In genomic region chr19:28497137-28497536, GRCh38 we compare ENCODE assay signal across 17 cellular contexts.
DNase-seq lines count a peak whose midpoint lies in the region; ATAC-seq, FAIRE-seq and TF ChIP-seq lines count a peak whose summit lies in the region.
"Had no signal": no experiment of that assay in that cellular context is flagged by ENCODE, and none has a peak within 500 bp of the region (broad histone marks: within the 10 kb centered on the region; RNA-seq: fewer than 3 reads in every experiment).

No MANE protein-coding gene starts in this region.

- H3K9me3 Mint-ChIP-seq in immature natural killer cell = no peaks in the 10 kb centered on the region

- peaks cover 2 to 12% (median 6%) of the 10 kb centered on the region in 3 donors for H3K27me3 Mint-ChIP-seq in immature natural killer cell (ENCODE audit: low read depth in 3 of 3)

- H3K9me3 ChIP-seq in mammary epithelial cell (replicated peaks; ENCODE audit: insufficient read depth, low read length) = no peaks in the 10 kb centered on the region
- no peaks in the 10 kb centered on the region for H3K9me3 ChIP-seq in breast epithelium

- H3K79me2 ChIP-seq in mammary epithelial cell (ENCODE audit: insufficient read depth, low read length) = no peaks in the 10 kb centered on the region

- in situ Hi-C loops in mammary epithelial cell (cut with MboI; ENCODE audit: low sequenced_read_pairs in 2 of 2) = no loop called here

- DNase-seq in mammary epithelial cell = peak; percentile 73
- no peak for DNase-seq in breast epithelium (ENCODE audit: low spot score in 2 of 2)
- peak; percentile 23 for DNase-seq in astrocyte of the hippocampus (ENCODE audit: low read depth, low spot score)
- no peak for DNase-seq in immature natural killer cell
- DNase-seq in urothelium cell line (ENCODE audit: low spot score) = peak; percentile 46
- no peak for DNase-seq in activated CD4-positive, CD25-positive, alpha-beta regulatory T cell treated with anti-CD3 and anti-CD28 coated beads, Interleukin-2, amount 50 U/mL, for 72 hours
- DNase-seq in NAMALWA (ENCODE audit: low spot score) = no peak
- DNase-seq: 8988T, COR-L47, MV-4-11, NCI-H2107, NCI-H446, NCI-H748 treated with DMSO at 0.1 percent for 48 hours, SHP77 treated with DMSO at 0.1 percent for 48 hours had no signal

- TF ChIP-seq CTCF in mammary epithelial cell (conservative IDR thresholded peaks at IDR 0.05 in 1 of 2, IDR thresholded peaks at IDR 0.05 in 1 of 2; ENCODE audit: extremely low read depth in 1 of 2, insufficient read depth in 1 of 2, low read depth in 1 of 2, low read length in 2 of 2) (no peak), breast epithelium (IDR thresholded peaks at IDR 0.05) (no peak)

- peaks cover 58 to 70% of the 10 kb centered on the region in 2 donors for H3K4me1 Mint-ChIP-seq in immature natural killer cell

- H3K27ac ChIP-seq in mammary epithelial cell (ENCODE audit: insufficient read depth, low read depth, low read length) (no peak overlapping the region), breast epithelium (no peak overlapping the region)

- H3K36me3 ChIP-seq in mammary epithelial cell (ENCODE audit: insufficient read depth, low read length) (no peaks in the 10 kb centered on the region), breast epithelium (no peaks in the 10 kb centered on the region)

- FAIRE-seq in urothelium cell line (lab: Jason Lieb, UNC) = peak; percentile 52

- no TSS peak for BruUV-seq in mammary epithelial cell (replicated peaks; lab: Mats Ljungman, UMichigan)

- no peak overlapping the region for H2AFZ ChIP-seq in mammary epithelial cell (ENCODE audit: low read depth, low read length)

- peak overlapping the region; percentile 20 to 56 (median 42) for H3K4me3 Mint-ChIP-seq in immature natural killer cell
- H3K4me3 Mint-ChIP-seq: CD14-positive monocyte had no signal

- no peaks in the 10 kb centered on the region for H4K20me1 ChIP-seq in mammary epithelial cell (ENCODE audit: insufficient read depth, low read length)

- CTCF ChIA-PET in mammary epithelial cell (lab: Charles Lee; ENCODE audit: low non-redundant PET) = no interaction called here

- no peaks in the 10 kb centered on the region for H3K4me1 ChIP-seq in mammary epithelial cell (ENCODE audit: insufficient read depth, low read length)
- no peaks in the 10 kb centered on the region for H3K4me1 ChIP-seq in breast epithelium

- no peak for ATAC-seq in GM18868 (IDR thresholded peaks at IDR 0.05; ENCODE audit: unreplicated experiment)
- ATAC-seq: HCT116 had no signal

- TF ChIP-seq POLR2A in breast epithelium (IDR thresholded peaks at IDR 0.05) = no peak

- dilution Hi-C loops in mammary epithelial cell (cut with HindIII; ENCODE audit: low sequenced_read_pairs) = no loop called here

- no peak overlapping the region for H3K4me2 ChIP-seq in mammary epithelial cell (ENCODE audit: insufficient read depth, low read depth, low read length)

- H3K27ac Mint-ChIP-seq in immature natural killer cell = peak overlapping the region; percentile 75 to 97 (median 88)

- H3K9ac ChIP-seq in mammary epithelial cell (ENCODE audit: insufficient read depth, low read length) = no peak overlapping the region

- intact Hi-C loops in mammary epithelial cell (cut with micrococcal nuclease) = loop anchor here (2.0 kb wide), 1 partner anchor 40 kb away; no protein-coding TSS in a partner anchor
- intact Hi-C loops in breast epithelium (cut with DNase I; ENCODE audit: low total_unique reads) = no loop called here

- H3K27me3 ChIP-seq in mammary epithelial cell (ENCODE audit: insufficient read depth, low read length) (no peaks in the 10 kb centered on the region), breast epithelium (no peaks in the 10 kb centered on the region)

- H3K36me3 Mint-ChIP-seq in immature natural killer cell = peaks cover 0 to 8% (median 4%) of the 10 kb centered on the region in 3 donors
- H3K36me3 Mint-ChIP-seq: CD14-positive monocyte had no signal

- no peak overlapping the region for H3K4me3 ChIP-seq in mammary epithelial cell (replicated peaks in 1 of 3; ENCODE audit: insufficient read depth in 1 of 3, low read depth in 2 of 3, low read length in 3 of 3)
- no peak overlapping the region for H3K4me3 ChIP-seq in breast epithelium

- 50% methylated on average over 5 of the region's 5 CpGs for WGBS in mammary epithelial cell (ENCODE audit: low coverage, missing lambda C conversion rate)

Comparison
In these comparisons a context has a peak if more than half of its experiments do, and no peak if none do; other contexts are left out.
1. DNase-seq: peak in mammary epithelial cell (single experiment), astrocyte of the hippocampus (single experiment) and urothelium cell line (single experiment); none in breast epithelium (0 of 2), immature natural killer cell (0 of 3), activated CD4-positive, CD25-positive, alpha-beta regulatory T cell treated with anti-CD3 and anti-CD28 coated beads, Interleukin-2, amount 50 U/mL, for 72 hours (single experiment) and NAMALWA (single experiment).